In genomic region chr13:67392014-67392413, GRCh38 we compare ENCODE assay signal across 27 cellular contexts.
DNase-seq lines count a peak whose midpoint lies in the region; ATAC-seq and TF ChIP-seq lines count a peak whose summit lies in the region.
"Had no signal": no experiment of that assay in that cellular context is flagged by ENCODE, and none has a peak within 500 bp of the region (broad histone marks: within the 10 kb centered on the region; RNA-seq: fewer than 3 reads in every experiment).

No MANE protein-coding gene starts in this region.

- DNase-seq in SK-N-SH: no peak
- DNase-seq: 8988T; ACHN; AML-193; BE2C; C1 segment of cervical spinal cord; Caco-2; Calu3; CD4-positive, alpha-beta memory T cell; CD4-positive, alpha-beta T cell; CD4-positive, CD25-positive, alpha-beta regulatory T cell; CD8-positive, alpha-beta memory T cell; CD8-positive, alpha-beta T cell; COR-L47; DMS 273 treated with DMSO at 0.1 percent for 48 hours; DMS153; DMS53; DMS79; DMS79 treated with DMSO at 0.1 percent for 48 hours; DND-41; EL had no signal

- TF ChIP-seq EP300 in SK-N-SH (IDR thresholded peaks at IDR 0.05; ENCODE audit: borderline replicate concordance in 1 of 2, low read depth in 1 of 2, low read length in 1 of 2): no peak

- no peaks in the 10 kb centered on the region for H3K36me3 ChIP-seq in SK-N-SH (replicated peaks in 1 of 2; ENCODE audit: control insufficient read depth in 1 of 2, insufficient read depth in 2 of 2, low read length in 1 of 2)
- H3K36me3 ChIP-seq: BE2C; BLaER1; BLaER1 treated with 17β-estradiol and CSF1 and Interleukin-3, amounts not matched to agents 10 nM and 100 nM had no signal

- TF ChIP-seq CTCF in SK-N-SH (IDR thresholded peaks at IDR 0.05): no peak

- H3K27me3 ChIP-seq in SK-N-SH (ENCODE audit: insufficient read depth): no peaks in the 10 kb centered on the region
- H3K27me3 ChIP-seq: BE2C; BLaER1; BLaER1 treated with 17β-estradiol and CSF1 and Interleukin-3, amounts not matched to agents 10 nM and 100 nM had no signal

- H3F3A ChIP-seq in SK-N-SH (replicated peaks; ENCODE audit: insufficient read depth): no peaks in the 10 kb centered on the region

- TF ChIP-seq RAD21 in SK-N-SH (IDR thresholded peaks at IDR 0.05; ENCODE audit: low read length): no peak

- no peaks in the 10 kb centered on the region for H3K79me2 ChIP-seq in SK-N-SH (ENCODE audit: insufficient read depth)

- H3K9me2 ChIP-seq in SK-N-SH: no peaks in the 10 kb centered on the region; the same call in 1 of the 2 replicates

- H3K4me3 ChIP-seq in SK-N-SH (ENCODE audit: low read depth in 2 of 2, low read length in 1 of 2): no peak overlapping the region
- H3K4me3 ChIP-seq: A549; BLaER1; BLaER1 treated with 17β-estradiol and CSF1 and Interleukin-3, amounts not matched to agents 10 nM and 100 nM had no signal

- CTCF ChIA-PET in SK-N-SH (lab: Yijun Ruan, JAX): no interaction called here

- H3K27ac ChIP-seq in SK-N-SH (ENCODE audit: low read depth in 2 of 2, low read length in 1 of 2): no peak overlapping the region
- H3K27ac ChIP-seq: 22Rv1; A549; BLaER1; BLaER1 treated with 17β-estradiol and CSF1 and Interleukin-3, amounts not matched to agents 10 nM and 100 nM; C4-2B had no signal

- POLR2A ChIA-PET in SK-N-SH (lab: Yijun Ruan, JAX): no interaction called here

- no peak for ATAC-seq in SK-N-SH treated with all-trans-retinoic acid at 6 μM for 48 hours
- ATAC-seq: A549; CD8-positive, alpha-beta T cell had no signal

- H2AFZ ChIP-seq in SK-N-SH (ENCODE audit: low read depth): no peak overlapping the region

- H3K4me2 ChIP-seq in SK-N-SH: no peak overlapping the region
- H3K4me2 ChIP-seq: A549; BLaER1; BLaER1 treated with 17β-estradiol and CSF1 and Interleukin-3, amounts not matched to agents 10 nM and 100 nM had no signal

- H3K9ac ChIP-seq in SK-N-SH: no peak overlapping the region
- H3K9ac ChIP-seq: BLaER1; BLaER1 treated with 17β-estradiol and CSF1 and Interleukin-3, amounts not matched to agents 10 nM and 100 nM had no signal

- no peaks in the 10 kb centered on the region for H3K4me1 ChIP-seq in SK-N-SH (ENCODE audit: control insufficient read depth in 1 of 2, insufficient read depth in 2 of 2, low read depth in 1 of 2, low read length in 1 of 2)
- H3K4me1 ChIP-seq: A549; BE2C; BLaER1; BLaER1 treated with 17β-estradiol and CSF1 and Interleukin-3, amounts not matched to agents 10 nM and 100 nM; Caco-2 had no signal

- no peaks in the 10 kb centered on the region for H3K9me3 ChIP-seq in SK-N-SH
- H3K9me3 ChIP-seq: A549; BE2C; BLaER1; BLaER1 treated with 17β-estradiol and CSF1 and Interleukin-3, amounts not matched to agents 10 nM and 100 nM; Caco-2 had no signal

- H4K20me1 ChIP-seq in SK-N-SH (ENCODE audit: insufficient read depth): no peaks in the 10 kb centered on the region
- H4K20me1 ChIP-seq: BLaER1; BLaER1 treated with 17β-estradiol and CSF1 and Interleukin-3, amounts not matched to agents 10 nM and 100 nM had no signal

TF ChIP-seq in SK-N-SH treated with all-trans-retinoic acid at 6 μM for 48 hours, 23 proteins besides CTCF, POLR2A, EP300 and RAD21:
- TF ChIP-seq ISL1 (CRISPR knock-in tag; IDR thresholded peaks at IDR 0.05) (peak; percentile 59), OSR1 (CRISPR knock-in tag; IDR thresholded peaks at IDR 0.05) (no peak), ZC3H10 (CRISPR knock-in tag; IDR thresholded peaks at IDR 0.05) (peak; percentile 59; the same call in 1 of the 2 replicates)
TF ChIP-seq in SK-N-SH treated with all-trans-retinoic acid at 6 μM for 48 hours: peak in this region for 2.

TF ChIP-seq in SK-N-SH, 30 proteins besides CTCF, POLR2A, EP300 and RAD21:
- no peak for TF ChIP-seq NRF1 (IDR thresholded peaks at IDR 0.05; ENCODE audit: low read depth, low read length)
- no peak for TF ChIP-seq MXI1 (IDR thresholded peaks at IDR 0.05; ENCODE audit: low read depth, low read length)
TF ChIP-seq in SK-N-SH: peak in this region for 0.
